In the genomic region with DNA sequence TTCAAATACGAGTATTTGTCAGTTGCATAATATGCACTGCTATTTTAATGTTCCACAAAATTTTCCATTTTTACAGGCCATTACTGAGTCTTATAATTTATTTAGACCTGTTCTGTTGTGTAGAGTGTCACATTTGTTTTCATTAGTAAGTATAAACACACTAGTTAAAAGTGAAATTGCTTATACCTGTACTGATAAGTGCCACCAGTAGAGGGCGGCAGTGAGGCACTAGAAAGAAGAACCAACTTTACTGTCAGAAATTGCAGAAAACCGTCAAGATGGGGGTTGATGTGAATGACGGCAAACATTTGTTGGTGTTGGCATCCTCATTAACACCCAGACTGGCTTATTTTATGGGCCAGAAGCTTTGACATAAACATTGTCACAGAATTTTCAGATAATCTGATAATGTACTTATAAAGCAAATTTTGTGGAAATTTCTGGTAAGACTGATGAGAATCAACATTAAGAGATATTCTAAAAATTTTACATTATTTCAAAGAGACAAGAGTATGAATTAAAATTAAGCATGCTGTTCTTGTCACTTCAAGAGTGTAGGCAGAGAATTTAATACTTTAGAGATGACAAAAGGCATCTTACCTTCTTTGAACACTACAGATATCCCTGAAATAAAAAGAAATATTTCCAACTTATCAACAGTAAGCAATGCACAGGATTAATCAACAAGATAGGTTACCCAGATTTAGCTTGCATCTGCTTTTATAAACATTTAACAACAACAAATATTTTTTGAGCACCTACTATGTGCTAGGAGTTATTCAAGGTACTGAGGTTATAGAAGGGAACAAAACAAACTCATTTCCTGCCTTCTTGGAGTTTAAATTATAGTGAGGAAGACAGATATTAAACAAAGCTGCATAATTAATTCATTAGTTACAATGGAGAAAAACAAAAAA, we compare ENCODE assay signal across 8 cellular contexts.
DNase-seq lines count a peak whose midpoint lies in the region; ATAC-seq lines count a peak whose summit lies in the region.

No MANE protein-coding gene starts in this region.

- peak overlapping the region; percentile 40; the same call in 1 of the 2 replicates for H3K4me3 ChIP-seq in ACC112 (ENCODE audit: low read depth, low read length)

- H3K36me3 Mint-ChIP-seq in memory B cell: peaks cover 19% of the 10 kb centered on the region

- peak; percentile 33 for ATAC-seq in GM18861 (IDR thresholded peaks at IDR 0.05; ENCODE audit: unreplicated experiment)
- peak; percentile 78 for ATAC-seq in memory B cell (ENCODE audit: low read depth)

- peak; percentile 45 for DNase-seq in NCI-H345 (lab: John Stamatoyannopoulos, UW)
- DNase-seq in activated CD4-positive, alpha-beta T cell treated with anti-CD3 and anti-CD28 coated beads, Interleukin-2, amount 50 U/mL, for 24 hours (ENCODE audit: low read depth in 1 of 2, low spot score in 1 of 2): peak; percentile 62 to 72
- DNase-seq in ecto neural progenitor cell (ENCODE audit: low spot score): peak; percentile 63
- peak; percentile 75 to 79 for DNase-seq in memory B cell (ENCODE audit: low spot score in 2 of 2)
- DNase-seq in stimulated activated CD8-positive, alpha-beta memory T cell treated with anti-CD3 and anti-CD28 coated beads, Interleukin-15, amount 100 ng/mL, for 48 hours (ENCODE audit: low read depth in 2 of 2): peak; percentile 30 to 56
- no peak for DNase-seq in NCI-H2107 treated with DMSO at 0.1 percent for 48 hours (lab: John Stamatoyannopoulos, UW; ENCODE audit: unreplicated experiment)

- H3K79me2 ChIP-seq in ACC112 (ENCODE audit: control insufficient read depth, insufficient read depth, low read length, unreplicated experiment): no peaks in the 10 kb centered on the region

- H3K36me3 ChIP-seq in ACC112 (ENCODE audit: insufficient read depth, low read length): no peaks in the 10 kb centered on the region

- no peaks in the 10 kb centered on the region for H3K27me3 Mint-ChIP-seq in memory B cell

- H3K4me1 Mint-ChIP-seq in memory B cell: peaks cover 8% of the 10 kb centered on the region

- H3K4me3 Mint-ChIP-seq in memory B cell: no peak overlapping the region

- no peaks in the 10 kb centered on the region for H3K27me3 ChIP-seq in ACC112 (ENCODE audit: insufficient read depth, low read length)

- peak overlapping the region; percentile 16 for H2AFZ ChIP-seq in ACC112 (ENCODE audit: low read length, unreplicated experiment)

- no peaks in the 10 kb centered on the region for H3K9me3 Mint-ChIP-seq in memory B cell

- H3K27ac Mint-ChIP-seq in memory B cell: no peak overlapping the region

- no peaks in the 10 kb centered on the region for H3K4me1 ChIP-seq in ACC112 (ENCODE audit: control insufficient read depth, insufficient read depth, low read length, unreplicated experiment)

- H3K27ac ChIP-seq in ACC112 (ENCODE audit: low read depth, low read length): no peak overlapping the region
